In genomic region chr1:226838456-226838855, GRCh38 we compare ENCODE assay signal across 32 cellular contexts.
"Had no signal": no experiment of that assay in that cellular context is flagged by ENCODE, and none has a peak within 500 bp of the region (broad histone marks: within the 10 kb centered on the region; RNA-seq: fewer than 3 reads in every experiment).

No MANE protein-coding gene starts in this region.

- H3K4me3 Mint-ChIP-seq: activated CD4-positive, alpha-beta memory T cell treated with anti-CD3 and anti-CD28 coated beads for 36 hours; activated CD4-positive, alpha-beta T cell treated with anti-CD3 and anti-CD28 coated beads for 36 hours; activated CD4-positive, alpha-beta T cell treated with anti-CD3 and anti-CD28 coated beads, Interleukin-2, amount 10 ng/mL, durations not matched to agents 24 days and 14 days; activated CD8-positive, alpha-beta T cell treated with anti-CD3 and anti-CD28 coated beads, Interleukin-2, amount 10 ng/mL, durations not matched to agents 7 days and 5 days; activated naive CD4-positive, alpha-beta T cell treated with anti-CD3 and anti-CD28 coated beads for 36 hours; activated naive CD4-positive, alpha-beta T cell treated with anti-CD3 and anti-CD28 coated beads, Interleukin-2, amount 50 U/mL, for 24 hours; activated naive CD8-positive, alpha-beta T cell treated with anti-CD3 and anti-CD28 coated beads for 36 hours; activated naive CD8-positive, alpha-beta T cell treated with anti-CD3 and anti-CD28 coated beads, Interleukin-2, amount 50 U/mL, for 24 hours; activated T-cell treated with anti-CD3 and anti-CD28 coated beads, Interleukin-2, amount 50 U/mL, for 4 hours; activated T-helper 17 cell treated with anti-CD3 and anti-CD28 coated beads, Interleukin-2, amount 50 U/mL, for 72 hours; effector memory CD8-positive, alpha-beta T cell; T-helper 17 cell; T-helper 2 cell treated with Interferon-gamma antibody and Interleukin-4, amounts not matched to agents 5 μg/mL and 100 μg/mL, for 36 hours had no signal

- H3K4me1 Mint-ChIP-seq: activated CD4-positive, alpha-beta T cell treated with anti-CD3 and anti-CD28 coated beads for 36 hours; activated CD4-positive, alpha-beta T cell treated with anti-CD3 and anti-CD28 coated beads, Interleukin-2, amount 10 ng/mL, durations not matched to agents 24 days and 14 days; activated naive CD4-positive, alpha-beta T cell treated with anti-CD3 and anti-CD28 coated beads, Interleukin-2, amount 50 U/mL, for 24 hours; activated naive CD8-positive, alpha-beta T cell treated with anti-CD3 and anti-CD28 coated beads for 36 hours; activated naive CD8-positive, alpha-beta T cell treated with anti-CD3 and anti-CD28 coated beads, Interleukin-2, amount 50 U/mL, for 24 hours; activated T-helper 17 cell treated with anti-CD3 and anti-CD28 coated beads, Interleukin-2, amount 50 U/mL, for 72 hours; T-helper 17 cell had no signal

- H3K9me3 ChIP-seq: adrenal gland, body of pancreas, esophagus muscularis mucosa, gastrocnemius medialis, heart left ventricle had no signal

- H3K27ac Mint-ChIP-seq: activated CD4-positive, alpha-beta memory T cell treated with anti-CD3 and anti-CD28 coated beads for 36 hours; activated CD4-positive, alpha-beta T cell treated with anti-CD3 and anti-CD28 coated beads for 36 hours; activated CD4-positive, alpha-beta T cell treated with anti-CD3 and anti-CD28 coated beads, Interleukin-2, amount 10 ng/mL, durations not matched to agents 24 days and 14 days; activated CD8-positive, alpha-beta T cell treated with anti-CD3 and anti-CD28 coated beads, Interleukin-2, amount 10 ng/mL, durations not matched to agents 7 days and 5 days; activated naive CD4-positive, alpha-beta T cell treated with anti-CD3 and anti-CD28 coated beads for 36 hours; activated naive CD4-positive, alpha-beta T cell treated with anti-CD3 and anti-CD28 coated beads, Interleukin-2, amount 50 U/mL, for 24 hours; activated naive CD8-positive, alpha-beta T cell treated with anti-CD3 and anti-CD28 coated beads for 36 hours; activated naive CD8-positive, alpha-beta T cell treated with anti-CD3 and anti-CD28 coated beads, Interleukin-2, amount 50 U/mL, for 24 hours; activated T-helper 17 cell treated with anti-CD3 and anti-CD28 coated beads, Interleukin-2, amount 50 U/mL, for 72 hours; effector memory CD8-positive, alpha-beta T cell; T-helper 17 cell; T-helper 2 cell treated with Interferon-gamma antibody and Interleukin-4, amounts not matched to agents 5 μg/mL and 100 μg/mL, for 36 hours had no signal

- H3K36me3 Mint-ChIP-seq: activated CD4-positive, alpha-beta memory T cell treated with anti-CD3 and anti-CD28 coated beads for 36 hours; activated naive CD4-positive, alpha-beta T cell treated with anti-CD3 and anti-CD28 coated beads, Interleukin-2, amount 50 U/mL, for 24 hours had no signal

- H3K36me3 ChIP-seq: adrenal gland, esophagus muscularis mucosa, gastrocnemius medialis, heart left ventricle had no signal

- H3K27ac ChIP-seq: adrenal gland, body of pancreas, esophagus muscularis mucosa, foreskin keratinocyte, gastrocnemius medialis, heart left ventricle had no signal

- H3K27me3 ChIP-seq: adrenal gland, body of pancreas, esophagus muscularis mucosa, foreskin keratinocyte, gastrocnemius medialis, heart left ventricle had no signal

- ATAC-seq: activated CD4-positive, alpha-beta T cell treated with anti-CD3 and anti-CD28 coated beads for 36 hours; activated CD8-positive, alpha-beta T cell treated with anti-CD3 and anti-CD28 coated beads, Interleukin-2, amount 10 ng/mL, durations not matched to agents 7 days and 5 days; activated naive CD8-positive, alpha-beta T cell treated with anti-CD3 and anti-CD28 coated beads, Interleukin-2, amount 50 U/mL, for 24 hours; activated T-cell treated with anti-CD3 and anti-CD28 coated beads, Interleukin-2, amount 50 U/mL, for 4 hours; activated T-helper 17 cell treated with anti-CD3 and anti-CD28 coated beads, Interleukin-2, amount 50 U/mL, for 72 hours; body of pancreas; effector memory CD8-positive, alpha-beta T cell; foreskin keratinocyte; gastrocnemius medialis; heart left ventricle; T-helper 17 cell had no signal

- H3K4me1 ChIP-seq: adrenal gland, body of pancreas, esophagus muscularis mucosa, foreskin keratinocyte, gastrocnemius medialis, heart left ventricle had no signal

- DNase-seq: activated CD4-positive, alpha-beta memory T cell treated with anti-CD3 and anti-CD28 coated beads for 36 hours; activated CD4-positive, alpha-beta T cell treated with anti-CD3 and anti-CD28 coated beads for 36 hours; activated CD4-positive, alpha-beta T cell treated with anti-CD3 and anti-CD28 coated beads, Interleukin-2, amount 10 ng/mL, durations not matched to agents 24 days and 14 days; activated CD4-positive, CD25-positive, alpha-beta regulatory T cell; activated CD4-positive, CD25-positive, alpha-beta regulatory T cell treated with anti-CD3 and anti-CD28 coated beads, Interleukin-2, amount 50 U/mL, for 72 hours; activated CD8-positive, alpha-beta T cell treated with anti-CD3 and anti-CD28 coated beads, Interleukin-2, amount 10 ng/mL, durations not matched to agents 7 days and 5 days; activated effector memory CD4-positive, alpha-beta T cell treated with Interleukin-2 at 50 U/mL for 16 hours; activated gamma-delta T cell treated with Interleukin-2 at 50 U/mL for 16 hours; activated naive CD4-positive, alpha-beta T cell treated with anti-CD3 and anti-CD28 coated beads for 36 hours; activated naive CD8-positive, alpha-beta T cell treated with anti-CD3 and anti-CD28 coated beads for 36 hours; activated naive CD8-positive, alpha-beta T cell treated with anti-CD3 and anti-CD28 coated beads, Interleukin-2, amount 50 U/mL, for 24 hours; activated T-cell treated with anti-CD3 and anti-CD28 coated beads, Interleukin-2, amount 50 U/mL, for 4 hours; adrenal gland; amygdala; aorta; body of pancreas; caudate nucleus; cortex of kidney; dermis blood vessel endothelial cell; effector CD4-positive, alpha-beta T cell; effector memory CD8-positive, alpha-beta T cell; erythroblast; foreskin keratinocyte; gastrocnemius medialis; glutamatergic neuron; heart left ventricle; T-helper 17 cell; T1000 had no signal

- H3K4me3 ChIP-seq: adrenal gland, body of pancreas, esophagus muscularis mucosa, gastrocnemius medialis, heart left ventricle had no signal

- H3K27me3 Mint-ChIP-seq: activated CD4-positive, alpha-beta memory T cell treated with anti-CD3 and anti-CD28 coated beads for 36 hours; activated CD4-positive, alpha-beta T cell treated with anti-CD3 and anti-CD28 coated beads for 36 hours; activated naive CD4-positive, alpha-beta T cell treated with anti-CD3 and anti-CD28 coated beads, Interleukin-2, amount 50 U/mL, for 24 hours; activated naive CD8-positive, alpha-beta T cell treated with anti-CD3 and anti-CD28 coated beads for 36 hours; activated naive CD8-positive, alpha-beta T cell treated with anti-CD3 and anti-CD28 coated beads, Interleukin-2, amount 50 U/mL, for 24 hours had no signal

- H3K9me3 Mint-ChIP-seq: activated naive CD4-positive, alpha-beta T cell treated with anti-CD3 and anti-CD28 coated beads, Interleukin-2, amount 50 U/mL, for 24 hours; activated naive CD8-positive, alpha-beta T cell treated with anti-CD3 and anti-CD28 coated beads, Interleukin-2, amount 50 U/mL, for 24 hours; activated T-cell treated with anti-CD3 and anti-CD28 coated beads, Interleukin-2, amount 50 U/mL, for 4 hours; effector memory CD8-positive, alpha-beta T cell had no signal
